Comparison of ENCODE assay signal across 8 cellular contexts in genomic region chr3:160413613-160414248, GRCh38. TPM values are rescaled to one million over a fixed set of nuclear protein-coding genes. Genes with fewer than 3 reads are reported as not detected.
DNase-seq lines count a peak whose midpoint lies in the region; ATAC-seq and TF ChIP-seq lines count a peak whose summit lies in the region.

No MANE protein-coding gene starts in this region.

- no peaks in the 10 kb centered on the region for H3K27me3 Mint-ChIP-seq in activated T-helper 17 cell treated with anti-CD3 and anti-CD28 coated beads, Interleukin-2, amount 50 U/mL, for 72 hours
- H3K27me3 Mint-ChIP-seq in osteocyte (ENCODE audit: unreplicated experiment), result no peaks in the 10 kb centered on the region

- H3K4me3 Mint-ChIP-seq in activated T-helper 17 cell treated with anti-CD3 and anti-CD28 coated beads, Interleukin-2, amount 50 U/mL, for 72 hours, result no peak overlapping the region
- H3K4me3 Mint-ChIP-seq in osteocyte (ENCODE audit: unreplicated experiment), result no peak overlapping the region

- DNase-seq in DMS 273 (lab: John Stamatoyannopoulos, UW; ENCODE audit: unreplicated experiment), result peak; percentile 89
- DNase-seq in MG63, result peak; percentile 59
- DNase-seq in RWPE2 (ENCODE audit: low spot score), result no peak
- DNase-seq in foreskin fibroblast, result peak; percentile 61 to 86
- peak; percentile 89 for DNase-seq in osteocyte (ENCODE audit: extremely low spot score, unreplicated experiment)
- DNase-seq in ureter (ENCODE audit: low spot score), result peak; percentile 61

- no peaks in the 10 kb centered on the region for H3K27me3 ChIP-seq in MG63
- no peaks in the 10 kb centered on the region for H3K27me3 ChIP-seq in RWPE2 (ENCODE audit: insufficient read depth, poor library complexity, severe bottlenecking)

- H3K4me1 Mint-ChIP-seq in activated T-helper 17 cell treated with anti-CD3 and anti-CD28 coated beads, Interleukin-2, amount 50 U/mL, for 72 hours, result peaks cover 10% of the 10 kb centered on the region
- peaks cover 29% of the 10 kb centered on the region for H3K4me1 Mint-ChIP-seq in osteocyte (ENCODE audit: unreplicated experiment)

- H3K9me3 ChIP-seq in MG63, result no peaks in the 10 kb centered on the region
- no peaks in the 10 kb centered on the region for H3K9me3 ChIP-seq in RWPE2 (ENCODE audit: severe bottlenecking)

- H3K27ac ChIP-seq in RWPE2 (ENCODE audit: poor library complexity, severe bottlenecking), result no peak overlapping the region

- H3K36me3 ChIP-seq in MG63, result peaks cover 95% of the 10 kb centered on the region
- H3K36me3 ChIP-seq in RWPE2 (ENCODE audit: low read depth), result peaks cover 98% of the 10 kb centered on the region

- no peak overlapping the region for H3K27ac Mint-ChIP-seq in activated T-helper 17 cell treated with anti-CD3 and anti-CD28 coated beads, Interleukin-2, amount 50 U/mL, for 72 hours
- H3K27ac Mint-ChIP-seq in osteocyte (ENCODE audit: unreplicated experiment), result no peak overlapping the region

- no peaks in the 10 kb centered on the region for H3K4me1 ChIP-seq in RWPE2 (ENCODE audit: insufficient read depth, poor library complexity, severe bottlenecking)

- H3K36me3 Mint-ChIP-seq in activated T-helper 17 cell treated with anti-CD3 and anti-CD28 coated beads, Interleukin-2, amount 50 U/mL, for 72 hours (ENCODE audit: low read depth), result peaks cover 81% of the 10 kb centered on the region
- peaks cover 23% of the 10 kb centered on the region for H3K36me3 Mint-ChIP-seq in osteocyte (ENCODE audit: unreplicated experiment)

- TF ChIP-seq CTCF in RWPE2 (IDR thresholded peaks at IDR 0.05; ENCODE audit: poor library complexity, severe bottlenecking), result peak; percentile 94
- peak; percentile 78 for TF ChIP-seq CTCF in foreskin fibroblast (IDR thresholded peaks at IDR 0.05; ENCODE audit: low read depth, low read length)
- peak; percentile 91 for TF ChIP-seq CTCF in osteocyte (IDR thresholded peaks at IDR 0.05)

- H3K4me3 ChIP-seq in MG63 (no peak overlapping the region), RWPE2 (ENCODE audit: severe bottlenecking) (no peak overlapping the region), foreskin fibroblast (ENCODE audit: low read depth in 1 of 2, low read length in 2 of 2) (no peak overlapping the region)

- H3K9me3 Mint-ChIP-seq in activated T-helper 17 cell treated with anti-CD3 and anti-CD28 coated beads, Interleukin-2, amount 50 U/mL, for 72 hours, result no peaks in the 10 kb centered on the region
- no peaks in the 10 kb centered on the region for H3K9me3 Mint-ChIP-seq in osteocyte (ENCODE audit: unreplicated experiment)

- ATAC-seq in GM21619 (IDR thresholded peaks at IDR 0.05; ENCODE audit: unreplicated experiment) (peak; percentile 88), RWPE2 (ENCODE audit: low read depth) (peak; percentile 80)
- peak; percentile 70 for ATAC-seq in activated T-helper 17 cell treated with anti-CD3 and anti-CD28 coated beads, Interleukin-2, amount 50 U/mL, for 72 hours (replicated peaks)

RNA-seq across cellular contexts. Expression of gene SMC4, which starts 14.3 kb away (rescaled TPM):
- 97.7 and 253 TPM in 2 replicates for total RNA-seq in MG63 (2014; rRNA removed; shearing (Covaris generic); ENCODE audit: low replicate concordance)
- total RNA-seq in activated T-helper 17 cell treated with anti-CD3 and anti-CD28 coated beads, Interleukin-2, amount 50 U/mL, for 72 hours, result 100 to 1,000 TPM; 182 to 207 TPM
- total RNA-seq in osteocyte, result 59.2 and 68.8 TPM in 2 replicates
- total RNA-seq in ureter, result 24.6 TPM

RNA-seq across cellular contexts. Expression of gene IFT80, which starts 14.7 kb away (rescaled TPM):
- total RNA-seq in MG63 (2014; rRNA removed; shearing (Covaris generic); ENCODE audit: low replicate concordance), result 22.9 and 30.8 TPM in 2 replicates
- 10 to 100 TPM; 17.3 to 20.0 TPM for total RNA-seq in activated T-helper 17 cell treated with anti-CD3 and anti-CD28 coated beads, Interleukin-2, amount 50 U/mL, for 72 hours
- total RNA-seq in osteocyte (42.8 and 43.3 TPM in 2 replicates), ureter (39.6 TPM)

RNA-seq across cellular contexts. Expression of gene TRIM59, which starts 35.9 kb away (rescaled TPM):
- total RNA-seq in MG63 (2014; rRNA removed; shearing (Covaris generic); ENCODE audit: low replicate concordance), result 4.2 and 8.9 TPM in 2 replicates
- total RNA-seq in activated T-helper 17 cell treated with anti-CD3 and anti-CD28 coated beads, Interleukin-2, amount 50 U/mL, for 72 hours, result 10 to 100 TPM; 39.2 to 41.1 TPM
- total RNA-seq in osteocyte (36.0 and 40.3 TPM in 2 replicates), ureter (7.0 TPM)
